ENCODE assay signal across 1 cellular context in the genomic region with DNA sequence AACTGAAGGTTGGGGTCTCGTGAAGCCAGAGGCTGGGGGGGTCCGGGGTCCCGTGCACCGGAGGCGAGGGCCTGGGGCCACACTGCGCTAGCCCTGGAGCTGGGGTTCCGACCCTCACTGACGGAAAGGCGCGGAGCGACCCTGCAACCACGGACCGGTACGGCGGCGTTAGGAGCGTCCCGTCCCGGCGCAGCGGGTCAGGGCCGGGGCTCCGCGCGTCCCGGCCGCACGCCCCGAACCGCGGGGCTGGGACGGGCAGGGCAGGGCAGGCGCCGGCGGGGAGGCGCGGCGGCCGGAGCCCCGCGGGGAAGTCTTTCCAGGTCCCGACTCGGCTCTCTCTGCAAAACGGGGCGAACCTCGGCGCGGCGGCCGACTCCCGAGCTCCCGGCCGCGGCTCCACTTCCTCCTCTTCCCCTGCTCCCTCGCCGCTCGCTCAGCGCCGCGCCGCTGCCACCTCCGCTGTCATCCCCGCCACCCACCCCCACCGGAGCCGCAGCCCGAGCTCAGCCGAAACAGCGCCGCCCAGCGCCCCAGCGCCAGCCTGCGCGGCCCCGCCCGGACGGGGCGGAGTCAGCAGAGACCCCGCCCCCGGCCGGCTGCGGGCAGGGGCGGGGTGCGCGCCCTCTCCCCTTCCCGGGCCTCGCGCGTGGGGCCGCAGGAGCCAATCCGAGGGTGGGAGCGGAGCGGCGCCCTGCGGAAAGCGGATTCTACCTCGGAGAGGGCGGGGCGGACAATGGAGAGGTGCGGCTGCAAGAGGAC.
TF ChIP-seq lines count a peak whose summit lies in the region.

A gene with protein sequence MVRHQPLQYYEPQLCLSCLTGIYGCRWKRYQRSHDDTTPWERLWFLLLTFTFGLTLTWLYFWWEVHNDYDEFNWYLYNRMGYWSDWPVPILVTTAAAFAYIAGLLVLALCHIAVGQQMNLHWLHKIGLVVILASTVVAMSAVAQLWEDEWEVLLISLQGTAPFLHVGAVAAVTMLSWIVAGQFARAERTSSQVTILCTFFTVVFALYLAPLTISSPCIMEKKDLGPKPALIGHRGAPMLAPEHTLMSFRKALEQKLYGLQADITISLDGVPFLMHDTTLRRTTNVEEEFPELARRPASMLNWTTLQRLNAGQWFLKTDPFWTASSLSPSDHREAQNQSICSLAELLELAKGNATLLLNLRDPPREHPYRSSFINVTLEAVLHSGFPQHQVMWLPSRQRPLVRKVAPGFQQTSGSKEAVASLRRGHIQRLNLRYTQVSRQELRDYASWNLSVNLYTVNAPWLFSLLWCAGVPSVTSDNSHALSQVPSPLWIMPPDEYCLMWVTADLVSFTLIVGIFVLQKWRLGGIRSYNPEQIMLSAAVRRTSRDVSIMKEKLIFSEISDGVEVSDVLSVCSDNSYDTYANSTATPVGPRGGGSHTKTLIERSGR (minus strand): TSS at position 509 of the 759 bp plus-strand sequence. CDS start 48,206 bp downstream, outside the sequence.

TF ChIP-seq in HEK293, 187 proteins besides CTCF, POLR2A, EP300 and RAD21 (continued from another document):
- TF ChIP-seq, protein P1, sequence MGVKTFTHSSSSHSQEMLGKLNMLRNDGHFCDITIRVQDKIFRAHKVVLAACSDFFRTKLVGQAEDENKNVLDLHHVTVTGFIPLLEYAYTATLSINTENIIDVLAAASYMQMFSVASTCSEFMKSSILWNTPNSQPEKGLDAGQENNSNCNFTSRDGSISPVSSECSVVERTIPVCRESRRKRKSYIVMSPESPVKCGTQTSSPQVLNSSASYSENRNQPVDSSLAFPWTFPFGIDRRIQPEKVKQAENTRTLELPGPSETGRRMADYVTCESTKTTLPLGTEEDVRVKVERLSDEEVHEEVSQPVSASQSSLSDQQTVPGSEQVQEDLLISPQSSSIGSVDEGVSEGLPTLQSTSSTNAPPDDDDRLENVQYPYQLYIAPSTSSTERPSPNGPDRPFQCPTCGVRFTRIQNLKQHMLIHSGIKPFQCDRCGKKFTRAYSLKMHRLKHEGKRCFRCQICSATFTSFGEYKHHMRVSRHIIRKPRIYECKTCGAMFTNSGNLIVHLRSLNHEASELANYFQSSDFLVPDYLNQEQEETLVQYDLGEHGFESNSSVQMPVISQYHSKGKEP (tag by site-specific recombination; IDR thresholded peaks at IDR 0.05) = 0 out of 2 replicates have a peak, but pooled peaks have one; percentile 17
- TF ChIP-seq, protein P2, sequence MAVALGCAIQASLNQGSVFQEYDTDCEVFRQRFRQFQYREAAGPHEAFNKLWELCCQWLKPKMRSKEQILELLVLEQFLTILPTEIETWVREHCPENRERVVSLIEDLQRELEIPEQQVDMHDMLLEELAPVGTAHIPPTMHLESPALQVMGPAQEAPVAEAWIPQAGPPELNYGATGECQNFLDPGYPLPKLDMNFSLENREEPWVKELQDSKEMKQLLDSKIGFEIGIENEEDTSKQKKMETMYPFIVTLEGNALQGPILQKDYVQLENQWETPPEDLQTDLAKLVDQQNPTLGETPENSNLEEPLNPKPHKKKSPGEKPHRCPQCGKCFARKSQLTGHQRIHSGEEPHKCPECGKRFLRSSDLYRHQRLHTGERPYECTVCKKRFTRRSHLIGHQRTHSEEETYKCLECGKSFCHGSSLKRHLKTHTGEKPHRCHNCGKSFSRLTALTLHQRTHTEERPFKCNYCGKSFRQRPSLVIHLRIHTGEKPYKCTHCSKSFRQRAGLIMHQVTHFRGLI (tag by site-specific recombination; IDR thresholded peaks at IDR 0.05) = no peak
- TF ChIP-seq GLIS1 (tag by site-specific recombination; IDR thresholded peaks at IDR 0.05) (0 out of 2 replicates have a peak, but pooled peaks have one; percentile 5), ZFHX2 (tag by site-specific recombination; conservative IDR thresholded peaks at IDR 0.05) (peak; percentile 54), ZNF660 (tag by site-specific recombination; IDR thresholded peaks at IDR 0.05) (0 out of 2 replicates have a peak, but pooled peaks have one; percentile 62), KLF10 (tag by site-specific recombination; IDR thresholded peaks at IDR 0.05) (0 out of 2 replicates have a peak, but pooled peaks have one; percentile 24), ZNF426 (tag by site-specific recombination; IDR thresholded peaks at IDR 0.05) (no peak), MYNN (tag by site-specific recombination; IDR thresholded peaks at IDR 0.05; ENCODE audit: borderline replicate concordance) (no peak), ZNF561 (tag by site-specific recombination; IDR thresholded peaks at IDR 0.05; ENCODE audit: borderline replicate concordance) (peak; percentile 87; the same call in 1 of the 2 replicates), ZNF214 (tag by site-specific recombination; IDR thresholded peaks at IDR 0.05; ENCODE audit: borderline replicate concordance) (no peak), ZNF266 (tag by site-specific recombination; IDR thresholded peaks at IDR 0.05; ENCODE audit: low read depth) (no peak), ZNF335 (tag by site-specific recombination; conservative IDR thresholded peaks at IDR 0.05) (peak; percentile 42; the same call in 1 of the 2 replicates), SP3 (tag by site-specific recombination; IDR thresholded peaks at IDR 0.05) (peak; percentile 56)
- TF ChIP-seq, protein P3, sequence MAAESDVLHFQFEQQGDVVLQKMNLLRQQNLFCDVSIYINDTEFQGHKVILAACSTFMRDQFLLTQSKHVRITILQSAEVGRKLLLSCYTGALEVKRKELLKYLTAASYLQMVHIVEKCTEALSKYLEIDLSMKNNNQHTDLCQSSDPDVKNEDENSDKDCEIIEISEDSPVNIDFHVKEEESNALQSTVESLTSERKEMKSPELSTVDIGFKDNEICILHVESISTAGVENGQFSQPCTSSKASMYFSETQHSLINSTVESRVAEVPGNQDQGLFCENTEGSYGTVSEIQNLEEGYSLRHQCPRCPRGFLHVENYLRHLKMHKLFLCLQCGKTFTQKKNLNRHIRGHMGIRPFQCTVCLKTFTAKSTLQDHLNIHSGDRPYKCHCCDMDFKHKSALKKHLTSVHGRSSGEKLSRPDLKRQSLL (tag by site-specific recombination; IDR thresholded peaks at IDR 0.05) = peak; percentile 47; the same call in 1 of the 2 replicates
